Comparison of ENCODE assay signal across 7 cellular contexts in the genomic region with DNA sequence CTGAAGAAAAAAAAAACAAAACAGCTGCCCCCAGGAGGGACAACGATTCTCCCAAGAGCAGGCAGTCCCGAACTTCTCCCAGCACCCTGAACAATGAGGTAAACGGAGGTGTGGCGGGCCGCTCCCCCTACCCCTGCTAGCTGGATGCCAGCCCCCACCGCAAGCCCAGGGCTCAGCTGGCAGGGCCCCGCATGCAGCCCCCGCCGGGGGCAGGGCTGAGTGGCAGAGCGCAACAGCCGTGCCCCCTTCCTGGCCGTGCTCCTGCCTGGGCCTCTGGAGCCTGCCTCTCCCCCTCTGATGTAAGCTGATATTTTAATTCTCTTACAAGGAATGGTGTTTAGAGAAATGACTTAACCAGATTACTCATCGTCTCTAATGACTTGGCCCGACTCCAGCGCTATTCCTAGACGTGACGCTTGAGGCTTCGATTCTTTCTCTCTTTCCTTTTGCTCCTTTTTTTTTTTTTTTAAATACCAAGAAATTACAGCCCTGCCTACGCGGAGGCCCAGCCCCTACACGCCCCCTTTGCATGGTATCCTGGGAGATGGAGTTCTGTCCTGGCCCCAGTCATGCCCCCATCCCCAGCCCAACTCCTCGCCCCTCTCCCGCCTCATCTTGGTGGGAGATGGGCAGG. TPM values are rescaled to one million over a fixed set of nuclear protein-coding genes. Genes with fewer than 3 reads are reported as not detected.
DNase-seq lines count a peak whose midpoint lies in the region; ATAC-seq and TF ChIP-seq lines count a peak whose summit lies in the region.

No MANE protein-coding gene starts in this region.

- peak overlapping the region; percentile 47; the same call in 1 of the 2 replicates for H2AFZ ChIP-seq in KMS-11 (ENCODE audit: low read depth)

- CTCF ChIA-PET in RWPE1 (lab: Yijun Ruan, JAX): interaction anchor here (0.7 to 1.9 kb wide), 7 partner anchors 22 to 539 kb away, joined by 3 to 7 read pairs (median 4); no protein-coding TSS in a partner anchor

- H3K4me2 ChIP-seq in KMS-11: peak overlapping the region; percentile 98

- POLR2A ChIA-PET in RWPE1 (lab: Yijun Ruan, JAX; ENCODE audit: low non-redundant PET): no interaction called here
- POLR2A ChIA-PET in naive thymus-derived CD8-positive, alpha-beta T cell (lab: Charles Lee): interaction anchor here (0.7 to 1.9 kb wide), 7 partner anchors 8 to 268 kb away, joined by 3 to 14 read pairs (median 4); no protein-coding TSS in a partner anchor

- H4K20me1 ChIP-seq in KMS-11 (ENCODE audit: insufficient read depth): no peaks in the 10 kb centered on the region

- TF ChIP-seq CTCF in KMS-11 (conservative IDR thresholded peaks at IDR 0.05; ENCODE audit: low read depth, low read length): no peak
- no peak for TF ChIP-seq CTCF in RWPE1 (conservative IDR thresholded peaks at IDR 0.05; ENCODE audit: low read depth)
- no peak for TF ChIP-seq CTCF in fibroblast of mammary gland (conservative IDR thresholded peaks at IDR 0.05; ENCODE audit: control insufficient read depth, insufficient read depth, low read depth, low read length)

- peak; percentile 32 for ATAC-seq in GM18867 (IDR thresholded peaks at IDR 0.05; ENCODE audit: unreplicated experiment)
- peak; percentile 47 to 56 for ATAC-seq in naive thymus-derived CD8-positive, alpha-beta T cell
- peak; percentile 43 for ATAC-seq in stimulated activated effector memory CD8-positive, alpha-beta T cell treated with anti-CD3 and anti-CD28 coated beads, Interleukin-12 subunit alpha, Interleukin-12 subunit beta, amount 100 ng/mL, for 72 hours

- peak; percentile 93 for DNase-seq in RWPE1 (ENCODE audit: low spot score)
- peak; percentile 83 for DNase-seq in activated T-helper 9 cell treated with anti-CD3 and anti-CD28 coated beads, Interleukin-2, amount 50 U/mL, for 16 hours (ENCODE audit: low read depth)
- peak; percentile 100 for DNase-seq in fibroblast of mammary gland (ENCODE audit: low read depth)
- DNase-seq in naive thymus-derived CD8-positive, alpha-beta T cell: peak; percentile 74 to 92 (median 87)
- peak; percentile 56 to 87 for DNase-seq in stimulated activated effector memory CD8-positive, alpha-beta T cell treated with anti-CD3 and anti-CD28 coated beads, Interleukin-12 subunit alpha, Interleukin-12 subunit beta, amount 100 ng/mL, for 72 hours (ENCODE audit: low spot score in 2 of 2)

- no peaks in the 10 kb centered on the region; the same call in 1 of the 2 replicates for H3K79me2 ChIP-seq in KMS-11 (ENCODE audit: insufficient read depth, low read depth)

- H3K27ac Mint-ChIP-seq in naive thymus-derived CD8-positive, alpha-beta T cell: peak overlapping the region; percentile 67 to 96 (median 92)
- H3K27ac Mint-ChIP-seq in stimulated activated effector memory CD8-positive, alpha-beta T cell treated with anti-CD3 and anti-CD28 coated beads, Interleukin-12 subunit alpha, Interleukin-12 subunit beta, amount 100 ng/mL, for 72 hours: peak overlapping the region; percentile 90

- no peaks in the 10 kb centered on the region for H3K36me3 Mint-ChIP-seq in naive thymus-derived CD8-positive, alpha-beta T cell
- peaks cover 30% of the 10 kb centered on the region for H3K36me3 Mint-ChIP-seq in stimulated activated effector memory CD8-positive, alpha-beta T cell treated with anti-CD3 and anti-CD28 coated beads, Interleukin-12 subunit alpha, Interleukin-12 subunit beta, amount 100 ng/mL, for 72 hours

- no peaks in the 10 kb centered on the region for H3K27me3 Mint-ChIP-seq in naive thymus-derived CD8-positive, alpha-beta T cell

- peak overlapping the region; percentile 58 to 88 (median 81) for H3K4me3 Mint-ChIP-seq in naive thymus-derived CD8-positive, alpha-beta T cell
- H3K4me3 Mint-ChIP-seq in stimulated activated effector memory CD8-positive, alpha-beta T cell treated with anti-CD3 and anti-CD28 coated beads, Interleukin-12 subunit alpha, Interleukin-12 subunit beta, amount 100 ng/mL, for 72 hours: peak overlapping the region; percentile 74

- H3K27ac ChIP-seq in KMS-11 (peak overlapping the region; percentile 73), RWPE1 (peak overlapping the region; percentile 94)

- peaks cover 0 to 1% (median 0%) of the 10 kb centered on the region in 9 donors for H3K9me3 Mint-ChIP-seq in naive thymus-derived CD8-positive, alpha-beta T cell
- H3K9me3 Mint-ChIP-seq in stimulated activated effector memory CD8-positive, alpha-beta T cell treated with anti-CD3 and anti-CD28 coated beads, Interleukin-12 subunit alpha, Interleukin-12 subunit beta, amount 100 ng/mL, for 72 hours: no peaks in the 10 kb centered on the region

- peak overlapping the region; percentile 68 for H3K9ac ChIP-seq in KMS-11

- H3K4me1 ChIP-seq in KMS-11 (ENCODE audit: low read depth, poor library complexity, severe bottlenecking): peaks cover 87% of the 10 kb centered on the region

- H3K27me3 ChIP-seq in KMS-11 (ENCODE audit: insufficient read depth, low read depth): no peaks in the 10 kb centered on the region

- H3K4me1 Mint-ChIP-seq in naive thymus-derived CD8-positive, alpha-beta T cell: peaks cover 15 to 72% (median 53%) of the 10 kb centered on the region in 4 donors
- H3K4me1 Mint-ChIP-seq in stimulated activated effector memory CD8-positive, alpha-beta T cell treated with anti-CD3 and anti-CD28 coated beads, Interleukin-12 subunit alpha, Interleukin-12 subunit beta, amount 100 ng/mL, for 72 hours: peaks cover 86% of the 10 kb centered on the region

- H3K4me3 ChIP-seq in KMS-11 (IDR thresholded peaks at IDR 0.05; ENCODE audit: insufficient read depth, low read depth, low read length): peak overlapping the region; percentile 38
- peak overlapping the region; percentile 10 for H3K4me3 ChIP-seq in fibroblast of mammary gland (ENCODE audit: control insufficient read depth, low read depth, low read length)

- no peaks in the 10 kb centered on the region for H3K36me3 ChIP-seq in KMS-11 (ENCODE audit: insufficient read depth)

RNA-seq across cellular contexts. Expression of a gene that starts 4.6 kb away (rescaled TPM):
- 100 to 1,000 TPM; 100 to 108 TPM for total RNA-seq in naive thymus-derived CD8-positive, alpha-beta T cell
- polyA plus RNA-seq in naive thymus-derived CD8-positive, alpha-beta T cell: 100 to 1,000 TPM in 1 of 3 donors, 10 to 100 TPM in 2; 41.7 to 101 (median 55.2) TPM

RNA-seq across cellular contexts. Expression of a gene that starts 26.8 kb away (rescaled TPM):
- under 1 TPM in 1 of 2 experiments, not detected in 1; 0.39 TPM for total RNA-seq in naive thymus-derived CD8-positive, alpha-beta T cell
- polyA plus RNA-seq in naive thymus-derived CD8-positive, alpha-beta T cell: under 1 TPM in 1 of 3 donors, not detected in 2; 0.16 TPM

Comparison
In these comparisons a context has a peak if more than half of its experiments do, and no peak if none do; other contexts are left out.
1. Peak in every context shown above with its lines: DNase-seq, ATAC-seq, H3K4me3 ChIP-seq and H3K27ac ChIP-seq.